8 cellular contexts compared by ENCODE assay signal in the genomic region with DNA sequence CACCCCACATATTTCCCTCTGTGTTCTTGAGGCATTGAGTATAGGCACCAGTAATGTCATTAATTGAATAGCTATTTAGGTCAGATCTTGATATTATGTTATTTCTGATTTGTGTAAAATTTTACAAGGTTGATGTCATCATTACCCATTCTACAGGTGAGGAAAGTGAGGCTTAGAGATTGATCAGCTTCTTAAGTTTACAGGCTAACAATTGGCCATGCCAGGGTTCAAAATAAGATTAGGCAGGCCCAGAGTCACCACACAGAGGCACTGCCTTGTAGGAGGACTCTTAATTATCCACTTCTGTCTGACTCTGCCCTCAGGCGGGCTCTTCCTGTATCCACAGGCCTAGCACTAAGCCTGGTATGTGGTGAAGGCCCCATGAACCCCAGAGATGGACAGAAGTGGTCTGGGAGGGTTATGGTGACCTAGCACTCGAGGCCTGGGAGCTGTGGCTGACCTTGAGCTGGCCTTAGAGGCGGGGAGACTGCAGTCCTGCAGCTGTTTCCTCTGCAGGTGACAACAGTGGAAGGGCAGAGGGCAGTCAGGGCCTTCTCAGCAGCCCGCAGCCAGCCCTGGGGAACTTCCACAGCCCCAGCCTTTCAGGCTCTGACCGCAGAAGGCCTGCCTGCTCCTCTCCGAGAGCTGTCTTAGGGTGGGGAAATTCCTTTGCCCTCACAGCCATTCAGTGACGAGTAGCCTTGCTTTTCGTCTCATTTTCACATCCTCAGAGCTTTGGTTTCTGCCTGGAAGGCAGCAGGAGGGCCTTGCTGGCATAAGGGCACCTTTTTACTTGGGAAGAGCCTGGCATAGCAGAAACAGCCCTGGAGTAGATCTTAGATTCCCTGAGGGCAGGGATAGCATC. TPM values are rescaled to one million over a fixed set of nuclear protein-coding genes. Genes with fewer than 3 reads are reported as not detected.
DNase-seq lines count a peak whose midpoint lies in the region; ATAC-seq, FAIRE-seq and TF ChIP-seq lines count a peak whose summit lies in the region.

No MANE protein-coding gene starts in this region.

- H3K27me3 ChIP-seq in GM12878 (replicated peaks in 1 of 2; ENCODE audit: control insufficient read depth in 2 of 2, insufficient read depth in 2 of 2, low read length in 1 of 2) (no peaks in the 10 kb centered on the region), esophagus squamous epithelium (no peaks in the 10 kb centered on the region)

- CTCF ChIA-PET in GM12878 (lab: Yijun Ruan, JAX): interaction anchor here (0.9 to 3.1 kb wide), 18 partner anchors 9 to 237 kb away, joined by 3 to 28 read pairs (median 6); partner anchors contain the start of genes PIGV, SFN and ZDHHC18
- CTCF ChIA-PET in Calu3 (lab: Charles Lee): no interaction called here

- TF ChIP-seq EP300 in GM12878 (IDR thresholded peaks at IDR 0.05; ENCODE audit: borderline replicate concordance in 1 of 2, control insufficient read depth in 1 of 2, low read depth in 2 of 2, low read length in 2 of 2): peak; percentile 84 to 85

- no peaks in the 10 kb centered on the region for H3K9me3 ChIP-seq in GM12878 (replicated peaks; ENCODE audit: control insufficient read depth, insufficient read depth, low read length)
- H3K9me3 ChIP-seq in esophagus squamous epithelium: no peaks in the 10 kb centered on the region

- H3K4me1 ChIP-seq in GM12878 (ENCODE audit: control insufficient read depth, insufficient read depth, low read length) (peaks cover 35% of the 10 kb centered on the region), esophagus squamous epithelium (peaks cover 0 to 13% (median 0%) of the 10 kb centered on the region in 3 donors)

- H3K4me1 Mint-ChIP-seq in stimulated activated naive CD8-positive, alpha-beta T cell treated with anti-CD3 and anti-CD28 coated beads, Interleukin-15, amount 100 ng/mL, for 72 hours: peaks cover 32% of the 10 kb centered on the region
- no peaks in the 10 kb centered on the region for H3K4me1 Mint-ChIP-seq in Calu3 (ENCODE audit: low read depth, unreplicated experiment)

- TF ChIP-seq CTCF in GM12864 (IDR thresholded peaks at IDR 0.05; ENCODE audit: low read depth, low read length, missing control alignments): no peak
- TF ChIP-seq CTCF in GM12878 (IDR thresholded peaks at IDR 0.05 in 2 of 3, conservative IDR thresholded peaks at IDR 0.05 in 1 of 3; ENCODE audit: control insufficient read depth in 2 of 3, extremely low read depth in 1 of 3, insufficient read depth in 1 of 3, low read depth in 3 of 3, low read length in 3 of 3): peak in 2 of 3 experiments; percentile 8 to 21; a peak in 2 of 6 replicates
- TF ChIP-seq CTCF in esophagus squamous epithelium (IDR thresholded peaks at IDR 0.05): no peak
- no peak for TF ChIP-seq CTCF in Calu3 (IDR thresholded peaks at IDR 0.05; ENCODE audit: unreplicated experiment)

- intact Hi-C loops in GM12878 (cut with micrococcal nuclease; ENCODE audit: unreplicated experiment) (loop anchor here (1.0 kb wide), 1 partner anchor 27 kb away; no protein-coding TSS in a partner anchor), esophagus squamous epithelium (cut with DNase I) (no loop called here), Calu3 (cut with micrococcal nuclease; ENCODE audit: unreplicated experiment) (no loop called here)

- no peak overlapping the region for H2AFZ ChIP-seq in GM12878 (ENCODE audit: control insufficient read depth, low read depth, low read length)

- H3K36me3 Mint-ChIP-seq in Calu3 (ENCODE audit: insufficient read depth, unreplicated experiment): peaks cover 14% of the 10 kb centered on the region

- no peaks in the 10 kb centered on the region for H4K20me1 ChIP-seq in GM12878 (ENCODE audit: control insufficient read depth, insufficient read depth)

- H3K36me3 ChIP-seq in GM12878 (ENCODE audit: control insufficient read depth in 2 of 2, insufficient read depth in 2 of 2, low read length in 1 of 2) (peaks cover 15 to 38% of the 10 kb centered on the region in 2 experiments), esophagus squamous epithelium (peaks cover 6 to 99% (median 33%) of the 10 kb centered on the region in 3 donors)

- H3K27me3 Mint-ChIP-seq in stimulated activated naive CD8-positive, alpha-beta T cell treated with anti-CD3 and anti-CD28 coated beads, Interleukin-15, amount 100 ng/mL, for 72 hours: no peaks in the 10 kb centered on the region
- H3K27me3 Mint-ChIP-seq in Calu3 (ENCODE audit: unreplicated experiment): no peaks in the 10 kb centered on the region

- SMC1A ChIA-PET in GM12878 (lab: Charles Lee; ENCODE audit: uncharacterized antibody, unreplicated experiment): interaction anchor here (0.7 to 3.1 kb wide), 12 partner anchors 8 to 136 kb away, joined by 3 to 24 read pairs (median 7); partner anchors contain the start of gene SFN

- no TSS peak for BruUV-seq in GM12878 (replicated peaks; lab: Mats Ljungman, UMichigan)
- no TSS peak for BruUV-seq in Calu3 (replicated peaks; lab: Mats Ljungman, UMichigan)

- DNase-seq in GM12864 (ENCODE audit: low read depth) (peak; percentile 68), NAMALWA (ENCODE audit: low spot score) (peak; percentile 47), GM12878 (ENCODE audit: low read depth, low spot score) (peak; percentile 82), esophagus squamous epithelium (lab: John Stamatoyannopoulos, UW) (no peak), Calu3 (no peak)
- peak in 1 of 2 donors; percentile 29 for DNase-seq in stimulated activated naive CD8-positive, alpha-beta T cell treated with anti-CD3 and anti-CD28 coated beads, Interleukin-15, amount 100 ng/mL, for 72 hours

- in situ Hi-C loops in GM12878 (cut with MboI): no loop called here

- under 1% methylated on average over 8 of the region's 8 CpGs for WGBS in GM12878 (ENCODE audit: insufficient coverage, insufficient replicate concordance, low lambda C conversion rate, missing lambda C conversion rate)
- 57 to 89% methylated on average over 3 to 4 of the region's 8 CpGs for WGBS in esophagus squamous epithelium, 2 donors

- TF ChIP-seq POLR2A in GM12878 (IDR thresholded peaks at IDR 0.05; ENCODE audit: low read depth, low read length) (peak; percentile 45), esophagus squamous epithelium (IDR thresholded peaks at IDR 0.05) (no peak)

- H3K27ac Mint-ChIP-seq in stimulated activated naive CD8-positive, alpha-beta T cell treated with anti-CD3 and anti-CD28 coated beads, Interleukin-15, amount 100 ng/mL, for 72 hours: peak overlapping the region; percentile 37 to 95
- no peak overlapping the region for H3K27ac Mint-ChIP-seq in Calu3 (ENCODE audit: unreplicated experiment)

- H3K79me2 ChIP-seq in GM12878 (ENCODE audit: control insufficient read depth, insufficient read depth, low read length): peaks cover 17% of the 10 kb centered on the region

- FAIRE-seq in GM12878 (lab: Jason Lieb, UNC): peak; percentile 92

- peak overlapping the region; percentile 72 for H3K4me2 ChIP-seq in GM12878 (ENCODE audit: control insufficient read depth, insufficient read depth)

- no peak overlapping the region for H3K4me3 Mint-ChIP-seq in stimulated activated naive CD8-positive, alpha-beta T cell treated with anti-CD3 and anti-CD28 coated beads, Interleukin-15, amount 100 ng/mL, for 72 hours
- no peak overlapping the region for H3K4me3 Mint-ChIP-seq in Calu3 (ENCODE audit: low read depth, unreplicated experiment)

- POLR2A ChIA-PET in GM12878 (lab: Charles Lee): interaction anchor here (0.6 to 2.8 kb wide), 15 partner anchors 8 to 61 kb away, joined by 3 to 22 read pairs (median 6); partner anchors contain the start of genes GPN2 and ZDHHC18

- H3K9ac ChIP-seq in GM12878 (ENCODE audit: control insufficient read depth, insufficient read depth, low read length): peak overlapping the region; percentile 69

- H3K27ac ChIP-seq in GM12878 (ENCODE audit: control insufficient read depth, insufficient read depth): peak overlapping the region; percentile 96
- peak overlapping the region in 2 of 4 donors; percentile 17 to 59 for H3K27ac ChIP-seq in esophagus squamous epithelium

- ATAC-seq in GM21515 (IDR thresholded peaks at IDR 0.05; ENCODE audit: unreplicated experiment): peak; percentile 83
- peak; percentile 99 for ATAC-seq in GM12878
- peak; percentile 85 for ATAC-seq in stimulated activated naive CD8-positive, alpha-beta T cell treated with anti-CD3 and anti-CD28 coated beads, Interleukin-15, amount 100 ng/mL, for 72 hours
- ATAC-seq in SK-N-SH treated with all-trans-retinoic acid at 6 μM for 48 hours: no peak

- no peak overlapping the region for H3K4me3 ChIP-seq in GM12864 (ENCODE audit: low read depth, low read length)
- H3K4me3 ChIP-seq in GM12878: no peak overlapping the region; the same call in 1 of the 2 replicates
- H3K4me3 ChIP-seq in esophagus squamous epithelium: no peak overlapping the region

- H3K9me3 Mint-ChIP-seq in stimulated activated naive CD8-positive, alpha-beta T cell treated with anti-CD3 and anti-CD28 coated beads, Interleukin-15, amount 100 ng/mL, for 72 hours: no peaks in the 10 kb centered on the region
- no peaks in the 10 kb centered on the region for H3K9me3 Mint-ChIP-seq in Calu3 (ENCODE audit: low read depth, unreplicated experiment)

- TF ChIP-seq RAD21 in GM12878 (IDR thresholded peaks at IDR 0.05; ENCODE audit: insufficient read depth, low read depth, low read length): no peak

- RAD21 ChIA-PET in GM12878 (lab: Charles Lee; ENCODE audit: unreplicated experiment): interaction anchor here (0.7 to 3.1 kb wide), 16 partner anchors 9 to 297 kb away, joined by 3 to 28 read pairs (median 4); partner anchors contain the start of genes PIGV and ZDHHC18

RNA-seq across cellular contexts. Expression of gene ZDHHC18, which starts 12.2 kb away (rescaled TPM):
- 51.2 and 54.8 TPM in 2 replicates for total RNA-seq in GM12878 (2013; cell fraction: nucleolus; rRNA removed)
- 22.0 and 25.0 TPM in 2 replicates for total RNA-seq in GM12878 (2014; rRNA removed)
- total RNA-seq in GM12878 (2014; rRNA removed; fragmentation: Illumina TruSeq; extraction: Trizol): 17.3 and 17.6 TPM in 2 replicates
- total RNA-seq in GM12878 (2021): 34.4 and 35.9 TPM in 2 replicates
- 7.9 TPM for polyA plus RNA-seq in GM12878 (2011; ENCODE audit: low read depth)
- polyA plus RNA-seq in GM12878 (2011; rRNA removed): 41.8 and 81.2 TPM in 2 replicates
- polyA plus RNA-seq in GM12878 (2011; cell fraction: cytosol; rRNA removed): 113 and 114 TPM in 2 replicates
- 122 and 163 TPM in 2 replicates for polyA plus RNA-seq in GM12878 (2011; cell fraction: nucleus; rRNA removed)
- polyA plus RNA-seq in GM12878 (2012): 30.3 and 34.7 TPM in 2 replicates
- 31.7 and 39.1 TPM in 2 replicates for polyA plus RNA-seq in GM12878 (2014; fragmentation: Illumina TruSeq; extraction: Trizol)
- 1 to 10 TPM in 1 of 2 experiments, under 1 TPM in 1; 0.40 to 1.2 TPM for polyA plus RNA-seq in GM12878 (2014; fragmentation: Nextera tagmentation; extraction: Ambion mirVana)
- 40.7 and 42.7 TPM in 2 replicates for polyA plus RNA-seq in GM12878 (2014; rRNA removed)
- 1 to 10 TPM; 1.3 to 2.0 TPM for polyA plus RNA-seq in GM12878 (2016; fragmentation: Nextera tagmentation; extraction: Ambion mirVana)
- polyA minus RNA-seq in GM12878 (2011; rRNA and poly(A)+ RNA removed): 65.5 and 92.0 TPM in 2 replicates
- 22.5 and 32.2 TPM in 2 replicates for polyA minus RNA-seq in GM12878 (2011; cell fraction: cytosol; rRNA and poly(A)+ RNA removed)
- polyA minus RNA-seq in GM12878 (2011; cell fraction: nucleus; rRNA and poly(A)+ RNA removed): 14.6 and 18.0 TPM in 2 replicates
- total RNA-seq in esophagus squamous epithelium: 10 to 100 TPM; 24.5 to 34.4 (median 29.4) TPM
- 21.8 and 25.8 TPM in 2 replicates for total RNA-seq in Calu3 (2022)

RNA-seq across cellular contexts. Expression of gene SFN, which starts 24.2 kb away (rescaled TPM):
- total RNA-seq in GM12878 (2013; cell fraction: nucleolus; rRNA removed): 0.64 and 1.1 TPM in 2 replicates
- total RNA-seq in GM12878 (2014; rRNA removed): 2.0 and 2.7 TPM in 2 replicates
- 1.7 and 2.1 TPM in 2 replicates for total RNA-seq in GM12878 (2014; rRNA removed; fragmentation: Illumina TruSeq; extraction: Trizol)
- 2.9 and 4.1 TPM in 2 replicates for total RNA-seq in GM12878 (2021)
- 0.71 TPM for polyA plus RNA-seq in GM12878 (2011; ENCODE audit: low read depth)
- 0.06 and 0.19 TPM in 2 replicates for polyA plus RNA-seq in GM12878 (2011; rRNA removed)
- 0.10 and 0.13 TPM in 2 replicates for polyA plus RNA-seq in GM12878 (2011; cell fraction: cytosol; rRNA removed)
- 0.24 and 0.48 TPM in 2 replicates for polyA plus RNA-seq in GM12878 (2011; cell fraction: nucleus; rRNA removed)
- polyA plus RNA-seq in GM12878 (2012): 3.6 and 3.8 TPM in 2 replicates
- 0.14 and 1.2 TPM in 2 replicates for polyA plus RNA-seq in GM12878 (2014; fragmentation: Illumina TruSeq; extraction: Trizol)
- under 1 TPM; 0.27 to 0.33 TPM for polyA plus RNA-seq in GM12878 (2014; fragmentation: Nextera tagmentation; extraction: Ambion mirVana)
- 2.7 and 3.2 TPM in 2 replicates for polyA plus RNA-seq in GM12878 (2014; rRNA removed)
- under 1 TPM; 0.63 to 0.82 TPM for polyA plus RNA-seq in GM12878 (2016; fragmentation: Nextera tagmentation; extraction: Ambion mirVana)
- polyA minus RNA-seq in GM12878 (2011; rRNA and poly(A)+ RNA removed): 0.26 TPM in 1 of 2 replicates, not detected in the other
- polyA minus RNA-seq in GM12878 (2011; cell fraction: cytosol; rRNA and poly(A)+ RNA removed): 3.7 and 4.8 TPM in 2 replicates
- polyA minus RNA-seq in GM12878 (2011; cell fraction: nucleus; rRNA and poly(A)+ RNA removed): 0.85 and 1.3 TPM in 2 replicates
- total RNA-seq in esophagus squamous epithelium: 1,000 to 10,000 TPM; 1,060 to 2,609 (median 1,818) TPM
- 74.5 and 103 TPM in 2 replicates for total RNA-seq in Calu3 (2022)

RNA-seq across cellular contexts. Expression of gene PIGV, which starts 51.0 kb away (rescaled TPM):
- total RNA-seq in GM12878 (2013; cell fraction: nucleolus; rRNA removed): 25.1 and 27.4 TPM in 2 replicates
- total RNA-seq in GM12878 (2014; rRNA removed): 13.5 and 15.4 TPM in 2 replicates
- total RNA-seq in GM12878 (2014; rRNA removed; fragmentation: Illumina TruSeq; extraction: Trizol): 10.9 and 11.1 TPM in 2 replicates
- 10.4 and 10.7 TPM in 2 replicates for total RNA-seq in GM12878 (2021)
- 8.8 TPM for polyA plus RNA-seq in GM12878 (2011; ENCODE audit: low read depth)
- polyA plus RNA-seq in GM12878 (2011; rRNA removed): 11.0 and 17.3 TPM in 2 replicates
- polyA plus RNA-seq in GM12878 (2011; cell fraction: cytosol; rRNA removed): 18.7 and 19.3 TPM in 2 replicates
- polyA plus RNA-seq in GM12878 (2011; cell fraction: nucleus; rRNA removed): 14.3 and 16.5 TPM in 2 replicates
- polyA plus RNA-seq in GM12878 (2012): 12.6 and 14.0 TPM in 2 replicates
- 10.4 and 11.2 TPM in 2 replicates for polyA plus RNA-seq in GM12878 (2014; fragmentation: Illumina TruSeq; extraction: Trizol)
- polyA plus RNA-seq in GM12878 (2014; fragmentation: Nextera tagmentation; extraction: Ambion mirVana): 10 to 100 TPM in 1 of 2 experiments, 1 to 10 TPM in 1; 8.8 to 12.8 TPM
- polyA plus RNA-seq in GM12878 (2014; rRNA removed): 8.0 and 9.8 TPM in 2 replicates
- 10 to 100 TPM; 15.8 to 18.1 TPM for polyA plus RNA-seq in GM12878 (2016; fragmentation: Nextera tagmentation; extraction: Ambion mirVana)
- polyA minus RNA-seq in GM12878 (2011; rRNA and poly(A)+ RNA removed): 17.5 and 26.6 TPM in 2 replicates
- polyA minus RNA-seq in GM12878 (2011; cell fraction: cytosol; rRNA and poly(A)+ RNA removed): 4.3 and 5.8 TPM in 2 replicates
- 11.5 and 19.5 TPM in 2 replicates for polyA minus RNA-seq in GM12878 (2011; cell fraction: nucleus; rRNA and poly(A)+ RNA removed)
- 10 to 100 TPM in 3 of 4 donors, 1 to 10 TPM in 1; 9.9 to 20.9 (median 13.1) TPM for total RNA-seq in esophagus squamous epithelium
- 9.9 and 11.9 TPM in 2 replicates for total RNA-seq in Calu3 (2022)

RNA-seq across cellular contexts. Expression of gene GPN2, which starts 51.4 kb away (rescaled TPM):
- 24.6 and 26.1 TPM in 2 replicates for total RNA-seq in GM12878 (2013; cell fraction: nucleolus; rRNA removed)
- total RNA-seq in GM12878 (2014; rRNA removed) (17.6 and 20.6 TPM in 2 replicates), GM12878 (2014; rRNA removed; fragmentation: Illumina TruSeq; extraction: Trizol) (12.2 and 15.8 TPM in 2 replicates), GM12878 (2021) (41.1 and 47.8 TPM in 2 replicates), esophagus squamous epithelium (10 to 100 TPM in 2 of 4 donors, 1 to 10 TPM in 2; 4.9 to 10.8 (median 9.4) TPM), Calu3 (2022) (23.4 and 24.3 TPM in 2 replicates)
- 13.2 TPM for polyA plus RNA-seq in GM12878 (2011; ENCODE audit: low read depth)
- polyA plus RNA-seq in GM12878 (2011; rRNA removed) (28.3 and 61.4 TPM in 2 replicates), GM12878 (2014; fragmentation: Illumina TruSeq; extraction: Trizol) (15.3 and 17.7 TPM in 2 replicates), GM12878 (2014; fragmentation: Nextera tagmentation; extraction: Ambion mirVana) (10 to 100 TPM in 1 of 2 experiments, 1 to 10 TPM in 1; 8.3 to 17.4 TPM), GM12878 (2014; rRNA removed) (28.9 and 32.7 TPM in 2 replicates), GM12878 (2016; fragmentation: Nextera tagmentation; extraction: Ambion mirVana) (10 to 100 TPM; 51.1 to 59.7 TPM)
- polyA plus RNA-seq in GM12878 (2011; cell fraction: cytosol; rRNA removed): 36.2 and 80.1 TPM in 2 replicates
- 46.9 and 50.6 TPM in 2 replicates for polyA plus RNA-seq in GM12878 (2011; cell fraction: nucleus; rRNA removed)
- polyA plus RNA-seq in GM12878 (2012): 17.1 and 27.9 TPM in 2 replicates
- polyA minus RNA-seq in GM12878 (2011; rRNA and poly(A)+ RNA removed): 57.9 and 58.4 TPM in 2 replicates
- 22.7 and 26.0 TPM in 2 replicates for polyA minus RNA-seq in GM12878 (2011; cell fraction: cytosol; rRNA and poly(A)+ RNA removed)
- polyA minus RNA-seq in GM12878 (2011; cell fraction: nucleus; rRNA and poly(A)+ RNA removed): 16.3 and 21.7 TPM in 2 replicates

Comparison
In these comparisons a context has a peak if more than half of its experiments do, and no peak if none do; other contexts are left out.
1. DNase-seq: peak in GM12864 (single experiment), NAMALWA (single experiment) and GM12878 (single experiment); none in esophagus squamous epithelium (single experiment) and Calu3 (single experiment).
2. CTCF ChIP-seq: peak in GM12878 (2 of 3); none in GM12864 (single experiment), esophagus squamous epithelium (0 of 6) and Calu3 (single experiment).
3. RNA of gene SFN, which starts 24.2 kb away (total RNA-seq): 1,060 to 2,609 TPM in esophagus squamous epithelium and 74.5 to 103 TPM in Calu3; 0.64 to 4.1 TPM in GM12878; every median in the first group is over 10 times any median in the second.